8 cellular contexts compared by ENCODE assay signal in genomic region chr14:51094901-51095853, GRCh38. TPM values are rescaled to one million over a fixed set of nuclear protein-coding genes. Genes with fewer than 3 reads are reported as not detected.
DNase-seq lines count a peak whose midpoint lies in the region; ATAC-seq, FAIRE-seq and TF ChIP-seq lines count a peak whose summit lies in the region.

TRIM9 (minus strand) TSS chr14:51095105; CDS start chr14:51094939, 166 bp downstream.

- H3K4me3 ChIP-seq in WI38 (ENCODE audit: low read depth, low read length) = peak within 1 kb of the TSS; percentile 60
- peak within 1 kb of the TSS; percentile 67 for H3K4me3 ChIP-seq in bronchial epithelial cell (ENCODE audit: low read depth, low read length)
- H3K4me3 ChIP-seq in skeletal muscle tissue (ENCODE audit: low read length in 3 of 3) = peak within 1 kb of the TSS; percentile 74 to 75 (median 75)

- no peak for TF ChIP-seq CTCF in WI38 (IDR thresholded peaks at IDR 0.05; ENCODE audit: low read depth, low read length)
- TF ChIP-seq CTCF in bronchial epithelial cell (IDR thresholded peaks at IDR 0.05; ENCODE audit: insufficient read depth, low read length, severe bottlenecking) = no peak

- no peaks in the 10 kb centered on the region for H3K9me3 ChIP-seq in skeletal muscle tissue (ENCODE audit: control insufficient read depth in 3 of 3, low read length in 3 of 3)

- peaks cover 8% of the 10 kb centered on the region for H3K27me3 ChIP-seq in bronchial epithelial cell (ENCODE audit: control insufficient read depth, insufficient read depth, low read length)
- peaks cover 19 to 22% (median 21%) of the 10 kb centered on the region in 3 donors for H3K27me3 ChIP-seq in skeletal muscle tissue (ENCODE audit: control insufficient read depth in 3 of 3, insufficient read depth in 3 of 3, low read length in 3 of 3)

- FAIRE-seq in bronchial epithelial cell (lab: Jason Lieb, UNC) = no peak

- H3K4me1 ChIP-seq in skeletal muscle tissue (ENCODE audit: control insufficient read depth in 3 of 3, insufficient read depth in 3 of 3, low read length in 3 of 3) = peaks cover 22 to 26% (median 23%) of the 10 kb centered on the region in 3 donors

- peak; percentile 94 for ATAC-seq in GM18873 (IDR thresholded peaks at IDR 0.05; ENCODE audit: low FRiP score, unreplicated experiment)
- ATAC-seq in HG03139 (IDR thresholded peaks at IDR 0.05; ENCODE audit: unreplicated experiment) = peak; percentile 98

- H3K27ac ChIP-seq in skeletal muscle tissue (ENCODE audit: low read depth, low read length) = peak within 1 kb of the TSS; percentile 23

- DNase-seq in A172 (ENCODE audit: low spot score) = peak; percentile 80
- DNase-seq in NCI-H2196 (lab: John Stamatoyannopoulos, UW; ENCODE audit: unreplicated experiment) = peak; percentile 98
- DNase-seq in bronchial epithelial cell (ENCODE audit: low read depth) = peak; percentile 93
- DNase-seq in iPS-NIHi11 (ENCODE audit: low spot score) = peak; percentile 99

- peak within 1 kb of the TSS; percentile 61 to 76 (median 69) for H3K9ac ChIP-seq in skeletal muscle tissue (ENCODE audit: low read depth in 1 of 3, low read length in 3 of 3)

- H3K36me3 ChIP-seq in bronchial epithelial cell (ENCODE audit: control insufficient read depth, insufficient read depth, low read length) (no peaks in the 10 kb centered on the region), skeletal muscle tissue (ENCODE audit: control insufficient read depth in 3 of 3, insufficient read depth in 3 of 3, low read length in 3 of 3) (no peaks in the 10 kb centered on the region)

RNA-seq across cellular contexts. Expression of gene TRIM9, which starts in this region (rescaled TPM):
- 0.02 and 0.34 TPM in 2 replicates for total RNA-seq in A172 (2014; rRNA removed; shearing (Covaris generic))
- total RNA-seq in bronchial epithelial cell = under 0.01 and 0.26 TPM in 2 replicates
- 1.0 TPM for total RNA-seq in skeletal muscle tissue

Comparison
In these comparisons a context has a peak if more than half of its experiments do, and no peak if none do; other contexts are left out.
1. Peak in every context shown above with its lines: DNase-seq, ATAC-seq, H3K4me3 ChIP-seq and H3K27ac ChIP-seq.
2. Peak in DNase-seq in A172; RNA of the gene not detected or under 1 TPM.
3. Peak in DNase-seq and H3K4me3 ChIP-seq in bronchial epithelial cell; RNA of the gene not detected or under 1 TPM.